10 cellular contexts compared by ENCODE assay signal in genomic region chr6:133741375-133741861, GRCh38.
A peak's percentile ranks its signal among the peaks of the same experiment; 100 is the strongest.
DNase-seq lines count a peak whose midpoint lies in the region; ATAC-seq and TF ChIP-seq lines count a peak whose summit lies in the region.
"Had no signal": no experiment of that assay in that cellular context is flagged by ENCODE, and none has a peak within 500 bp of the region (broad histone marks: within the 10 kb centered on the region; RNA-seq: fewer than 3 reads in every experiment).

No MANE protein-coding gene starts in this region.

- no peaks in the 10 kb centered on the region for H3K79me2 ChIP-seq in fibroblast of lung (ENCODE audit: control insufficient read depth, insufficient read depth, low read length)

- peaks cover 2% of the 10 kb centered on the region for H3K4me1 ChIP-seq in fibroblast of lung (ENCODE audit: control insufficient read depth, extremely low read depth, insufficient read depth, low read length)
- peaks cover 0 to 7% of the 10 kb centered on the region in 2 donors for H3K4me1 ChIP-seq in gastrocnemius medialis

- DNase-seq in LHCN-M2 (ENCODE audit: low read depth) (peak; percentile 89), NCI-H774 (lab: John Stamatoyannopoulos, UW) (peak; percentile 38), fibroblast of lung (ENCODE audit: low read depth in 2 of 2) (peak; percentile 17 to 49), gastrocnemius medialis (peak; percentile 11 to 31), NCI-H2227 treated with DMSO at 0.1 percent for 48 hours (lab: John Stamatoyannopoulos, UW) (no peak), NOMO-1 treated with dmso at 0.1 percent for 144 hours (lab: John Stamatoyannopoulos, UW; ENCODE audit: unreplicated experiment) (no peak), immature natural killer cell (no peak)
- DNase-seq: activated CD8-positive, alpha-beta memory T cell treated with anti-CD3 and anti-CD28 coated beads, Interleukin-2, amount 50 U/mL, for 48 hours; cortex of kidney; MM.1S had no signal

- in situ Hi-C loops in gastrocnemius medialis (cut with MboI; ENCODE audit: low sequenced_read_pairs in 4 of 4), result no loop called here

- no peaks in the 10 kb centered on the region for H4K20me1 ChIP-seq in fibroblast of lung (ENCODE audit: control insufficient read depth, extremely low read depth, insufficient read depth, low read length)

- H3K9me3 Mint-ChIP-seq in immature natural killer cell, result peaks cover 0 to 6% (median under 1%) of the 10 kb centered on the region in 6 donors

- TF ChIP-seq CTCF in fibroblast of lung (conservative IDR thresholded peaks at IDR 0.05 in 1 of 2, IDR thresholded peaks at IDR 0.05 in 1 of 2; ENCODE audit: low read depth in 1 of 2, low read length in 2 of 2), result no peak
- no peak for TF ChIP-seq CTCF in gastrocnemius medialis (IDR thresholded peaks at IDR 0.05 in 4 of 5, conservative IDR thresholded peaks at IDR 0.05 in 1 of 5)

- no peak overlapping the region for H3K27ac Mint-ChIP-seq in immature natural killer cell

- H3K4me3 ChIP-seq in fibroblast of lung (replicated peaks in 1 of 4; ENCODE audit: control extremely low read depth in 1 of 4, insufficient read depth in 1 of 4, low read depth in 3 of 4, low read length in 4 of 4), result no peak overlapping the region
- no peak overlapping the region for H3K4me3 ChIP-seq in gastrocnemius medialis

- ATAC-seq in gastrocnemius medialis, result peak; percentile 85 to 90

- no peak overlapping the region for H3K4me2 ChIP-seq in fibroblast of lung (ENCODE audit: extremely low read depth, insufficient read depth, low read length)

- H3K27ac ChIP-seq in fibroblast of lung (ENCODE audit: insufficient read depth, low read length), result no peak overlapping the region
- H3K27ac ChIP-seq in gastrocnemius medialis, result peak overlapping the region; percentile 9 to 64 (median 60)

- no peaks in the 10 kb centered on the region for H3K27me3 ChIP-seq in fibroblast of lung (ENCODE audit: control insufficient read depth, insufficient read depth, low read length)
- no peaks in the 10 kb centered on the region for H3K27me3 ChIP-seq in gastrocnemius medialis

- H3K36me3 Mint-ChIP-seq in immature natural killer cell, result no peaks in the 10 kb centered on the region

- intact Hi-C loops in gastrocnemius medialis (cut with DNase I; ENCODE audit: low total_unique reads), result no loop called here

- H3K27me3 Mint-ChIP-seq in immature natural killer cell (ENCODE audit: low read depth in 3 of 3), result no peaks in the 10 kb centered on the region

- H3K9me3 ChIP-seq in fibroblast of lung (ENCODE audit: control insufficient read depth, insufficient read depth, low read depth, low read length) (no peaks in the 10 kb centered on the region), gastrocnemius medialis (no peaks in the 10 kb centered on the region)

- no peak for TF ChIP-seq POLR2A in gastrocnemius medialis (IDR thresholded peaks at IDR 0.05)

- no peaks in the 10 kb centered on the region for H3K4me1 Mint-ChIP-seq in immature natural killer cell

- no peaks in the 10 kb centered on the region for H3K36me3 ChIP-seq in fibroblast of lung (ENCODE audit: control insufficient read depth, insufficient read depth, low read length)
- no peaks in the 10 kb centered on the region for H3K36me3 ChIP-seq in gastrocnemius medialis

- no peak overlapping the region for H2AFZ ChIP-seq in fibroblast of lung (ENCODE audit: low read length)

- no peak overlapping the region for H3K9ac ChIP-seq in fibroblast of lung (ENCODE audit: insufficient read depth, low read length)

- H3K4me3 Mint-ChIP-seq in immature natural killer cell, result no peak overlapping the region

Comparison
In these comparisons a context has a peak if more than half of its experiments do, and no peak if none do; other contexts are left out.
1. DNase-seq: peak in LHCN-M2 (single experiment), NCI-H774 (single experiment), fibroblast of lung (2 of 2) and gastrocnemius medialis (2 of 2); none in NCI-H2227 treated with DMSO at 0.1 percent for 48 hours (single experiment), NOMO-1 treated with dmso at 0.1 percent for 144 hours (single experiment) and immature natural killer cell (0 of 3).